In genomic region chr2:96273763-96274162, GRCh38 we compare ENCODE assay signal across 32 cellular contexts.
"Had no signal": no experiment of that assay in that cellular context is flagged by ENCODE, and none has a peak within 500 bp of the region (broad histone marks: within the 10 kb centered on the region; RNA-seq: fewer than 3 reads in every experiment).

No MANE protein-coding gene starts in this region.

- H3K4me1 Mint-ChIP-seq: nephron had no signal

- H3K4me1 ChIP-seq: colonic mucosa, gastroesophageal sphincter, left ventricle myocardium inferior, stomach, tibial artery, upper lobe of right lung had no signal

- H3K4me3 ChIP-seq: colonic mucosa, dorsolateral prefrontal cortex, gastroesophageal sphincter, hepatocyte, left ventricle myocardium inferior, lung, mucosa of descending colon, stomach, tibial artery, upper lobe of right lung had no signal

- H3K27me3 ChIP-seq: colonic mucosa, dorsolateral prefrontal cortex, gastroesophageal sphincter, hepatocyte, neutrophil, stomach, tibial artery, upper lobe of right lung had no signal

- H3K4me3 Mint-ChIP-seq: activated T-helper 17 cell treated with anti-CD3 and anti-CD28 coated beads, Interleukin-2, amount 50 U/mL, for 72 hours; nephron; stimulated activated naive B cell treated with anti-CD40 and anti-IgM and Interleukin-4, amounts not matched to agents 10 μg/mL and 1 μg/mL and 100 μg/mL, for 72 hours; T-helper 1 cell treated with Interleukin-12 subunit alpha and Interleukin-12 subunit beta and Interleukin-4 antibody, amounts not matched to agents 30 μg/mL and 1 μg/mL, for 36 hours had no signal

- H3K9me3 Mint-ChIP-seq: activated T-helper 17 cell treated with anti-CD3 and anti-CD28 coated beads, Interleukin-2, amount 50 U/mL, for 72 hours; nephron; stimulated activated naive B cell treated with anti-CD40 and anti-IgM and Interleukin-4, amounts not matched to agents 10 μg/mL and 1 μg/mL and 100 μg/mL, for 72 hours; T-helper 1 cell treated with Interleukin-12 subunit alpha and Interleukin-12 subunit beta and Interleukin-4 antibody, amounts not matched to agents 30 μg/mL and 1 μg/mL, for 36 hours had no signal

- H3K4me2 ChIP-seq: hepatocyte had no signal

- ATAC-seq: activated CD4-positive, CD25-positive, alpha-beta regulatory T cell treated with anti-CD3 and anti-CD28 coated beads, Interleukin-2, amount 50 U/mL, for 24 hours; activated T-helper 17 cell treated with anti-CD3 and anti-CD28 coated beads, Interleukin-2, amount 50 U/mL, for 72 hours; gastroesophageal sphincter; mucosa of descending colon; sciatic nerve; upper lobe of right lung had no signal

- H2AFZ ChIP-seq: hepatocyte had no signal

- H3K27me3 Mint-ChIP-seq: activated T-helper 17 cell treated with anti-CD3 and anti-CD28 coated beads, Interleukin-2, amount 50 U/mL, for 72 hours; progenitor cell of endocrine pancreas; stimulated activated naive B cell treated with anti-CD40 and anti-IgM and Interleukin-4, amounts not matched to agents 10 μg/mL and 1 μg/mL and 100 μg/mL, for 72 hours had no signal

- H3K9me3 ChIP-seq: colonic mucosa, gastroesophageal sphincter, left ventricle myocardium inferior, mucosa of descending colon, neutrophil, stomach, tibial artery, upper lobe of right lung had no signal

- H3K27ac ChIP-seq: colonic mucosa, dorsolateral prefrontal cortex, hepatocyte, left ventricle myocardium inferior, stomach, tibial artery, upper lobe of right lung, WERI-Rb-1 had no signal

- H3K27ac Mint-ChIP-seq: T-helper 1 cell treated with Interleukin-12 subunit alpha and Interleukin-12 subunit beta and Interleukin-4 antibody, amounts not matched to agents 30 μg/mL and 1 μg/mL, for 36 hours had no signal

- DNase-seq: activated CD4-positive, alpha-beta T cell treated with anti-CD3 and anti-CD28 coated beads for 48 hours; activated CD4-positive, alpha-beta T cell treated with anti-CD3 and anti-CD28 coated beads, Interleukin-2, amount 50 U/mL, for 48 hours; activated CD8-positive, alpha-beta memory T cell treated with anti-CD3 and anti-CD28 coated beads, Interleukin-2, amount 50 U/mL, for 4 hours; activated gamma-delta T cell treated with Interleukin-2 at 50 U/mL for 16 hours; activated naive CD4-positive, alpha-beta T cell treated with anti-CD3 and anti-CD28 coated beads, Interleukin-2, amount 50 U/mL, for 16 hours; activated T-cell treated with anti-CD3 and anti-CD28 coated beads, Interleukin-2, amount 50 U/mL, for 1 hour; colonic mucosa; dorsolateral prefrontal cortex; effector memory CD4-positive, alpha-beta T cell; islet precursor cell; left ventricle myocardium inferior; mucosa of descending colon; small intestine; stimulated activated CD4-positive, alpha-beta T cell treated with anti-CD3 and anti-CD28 coated beads, Interleukin-1b, Interleukin-23, amount 100 ng/mL, for 48 hours; stimulated activated CD4-positive, alpha-beta T cell treated with anti-CD3 and anti-CD28 coated beads, Interleukin-4, amount 100 ng/mL, for 4 hours; stimulated activated CD8-positive, alpha-beta memory T cell treated with anti-CD3 and anti-CD28 coated beads, Interleukin-4, amount 100 ng/mL, for 48 hours; stimulated activated naive B cell treated with anti-CD40 and anti-IgM and Interleukin-4, amounts not matched to agents 10 μg/mL and 1 μg/mL and 100 μg/mL, for 72 hours; stomach; T-helper 9 cell; tibial artery; upper lobe of right lung; WERI-Rb-1 had no signal
